15 cellular contexts compared by ENCODE assay signal in genomic region chr1:203695116-203695515, GRCh38.
A peak's percentile ranks its signal among the peaks of the same experiment; 100 is the strongest.
DNase-seq lines count a peak whose midpoint lies in the region; ATAC-seq and TF ChIP-seq lines count a peak whose summit lies in the region.
"Had no signal": no experiment of that assay in that cellular context is flagged by ENCODE, and none has a peak within 500 bp of the region (broad histone marks: within the 10 kb centered on the region; RNA-seq: fewer than 3 reads in every experiment).

No MANE protein-coding gene starts in this region.

- H3K4me1 ChIP-seq in gastroesophageal sphincter (peaks cover 28 to 87% (median 67%) of the 10 kb centered on the region in 3 donors), subcutaneous abdominal adipose tissue (ENCODE audit: control insufficient read depth in 5 of 5, insufficient read depth in 5 of 5, low read length in 5 of 5) (peaks cover 21 to 56% (median 49%) of the 10 kb centered on the region in 5 donors), PC-9 (replicated peaks; ENCODE audit: insufficient read depth) (peaks cover 17% of the 10 kb centered on the region), Caco-2 (peaks cover 14% of the 10 kb centered on the region)

- H3K9me3 ChIP-seq in gastroesophageal sphincter (no peaks in the 10 kb centered on the region), subcutaneous abdominal adipose tissue (ENCODE audit: control insufficient read depth in 5 of 5, low read length in 5 of 5) (peaks cover 0 to 3% (median 0%) of the 10 kb centered on the region in 5 donors), PC-9 (ENCODE audit: insufficient read depth, low read depth) (no peaks in the 10 kb centered on the region), Caco-2 (no peaks in the 10 kb centered on the region)

- H3K9me3 Mint-ChIP-seq in Caco-2 (ENCODE audit: unreplicated experiment), result no peaks in the 10 kb centered on the region

- H3K27ac Mint-ChIP-seq in Caco-2 (ENCODE audit: unreplicated experiment), result no peak overlapping the region

- WGBS in gastroesophageal sphincter (ENCODE audit: low coverage in 1 of 2), 2 donors, result 63% methylated on average over 1 of the region's 2 CpGs; no CpG with 5 or more reads in 1 of the 2 donors

- ATAC-seq in gastroesophageal sphincter, result no peak
- ATAC-seq in HG02840 (IDR thresholded peaks at IDR 0.05; ENCODE audit: low FRiP score, unreplicated experiment), result no peak
- ATAC-seq: HCT116, PC-3 had no signal

- H3K4me2 ChIP-seq in PC-9, result no peak overlapping the region

- no peak overlapping the region for H2AFZ ChIP-seq in PC-9

- intact Hi-C loops in PC-9 (cut with micrococcal nuclease; ENCODE audit: unreplicated experiment) (no loop called here), Caco-2 (cut with micrococcal nuclease; ENCODE audit: unreplicated experiment) (no loop called here)

- H3K79me2 ChIP-seq in PC-9 (ENCODE audit: low read depth), result 0 out of 2 replicates have a peak, but pooled peaks cover 4% of the 10 kb centered on the region

- BruUV-seq in PC-9 (replicated peaks; lab: Mats Ljungman, UMichigan) (no TSS peak), Caco-2 (replicated peaks; lab: Mats Ljungman, UMichigan) (no TSS peak)

- H3K36me3 Mint-ChIP-seq in Caco-2 (ENCODE audit: insufficient read depth, unreplicated experiment), result no peaks in the 10 kb centered on the region

- peak overlapping the region; percentile 14 to 52 (median 35) for H3K9ac ChIP-seq in subcutaneous abdominal adipose tissue (ENCODE audit: low read length in 5 of 5)

- H3K4me3 Mint-ChIP-seq in Caco-2 (ENCODE audit: unreplicated experiment), result no peak overlapping the region

- H3K27ac ChIP-seq in gastroesophageal sphincter (peak overlapping the region; percentile 51 to 89 (median 86)), subcutaneous abdominal adipose tissue (ENCODE audit: low read depth, low read length) (peak overlapping the region; percentile 93), PC-9 (no peak overlapping the region)

- no peak for TF ChIP-seq POLR2A in gastroesophageal sphincter (IDR thresholded peaks at IDR 0.05)

- no peaks in the 10 kb centered on the region for H3K9me2 ChIP-seq in PC-9 (ENCODE audit: insufficient read depth)

- TF ChIP-seq CTCF in gastroesophageal sphincter (IDR thresholded peaks at IDR 0.05) (no peak), PC-9 (conservative IDR thresholded peaks at IDR 0.05) (no peak), Caco-2 (IDR thresholded peaks at IDR 0.05; ENCODE audit: insufficient read depth in 1 of 2, low read depth in 1 of 2, low read length in 1 of 2, severe bottlenecking in 1 of 2, unreplicated experiment in 1 of 2) (no peak)

- DNase-seq in NCI-H2107 treated with DMSO at 0.1 percent for 48 hours (lab: John Stamatoyannopoulos, UW; ENCODE audit: unreplicated experiment), result peak; percentile 39
- no peak for DNase-seq in NCI-H2107 (lab: John Stamatoyannopoulos, UW)
- peak; percentile 77 for DNase-seq in NCI-H69 (lab: John Stamatoyannopoulos, UW)
- no peak for DNase-seq in PC-9
- no peak for DNase-seq in Caco-2
- DNase-seq: 8988T; activated CD8-positive, alpha-beta memory T cell treated with anti-CD3 and anti-CD28 coated beads, Interleukin-2, amount 50 U/mL, for 4 hours; KBM-7; NCI-H2081; PC-3; T-helper 9 cell had no signal

- POLR2A ChIA-PET in PC-9 (lab: Charles Lee; ENCODE audit: unreplicated experiment), result no interaction called here
- POLR2A ChIA-PET in Caco-2 (lab: Charles Lee), result no interaction called here

- H3K36me3 ChIP-seq in gastroesophageal sphincter (peaks cover 0 to 25% of the 10 kb centered on the region in 2 donors), subcutaneous abdominal adipose tissue (ENCODE audit: control insufficient read depth in 5 of 5, insufficient read depth in 5 of 5, low read length in 5 of 5) (peaks cover 4 to 46% (median 33%) of the 10 kb centered on the region in 5 donors), PC-9 (ENCODE audit: low read depth) (peaks cover 15% of the 10 kb centered on the region), Caco-2 (ENCODE audit: control insufficient read depth, insufficient read depth, low read length) (no peaks in the 10 kb centered on the region)

- peaks cover 7% of the 10 kb centered on the region for H3K4me1 Mint-ChIP-seq in Caco-2 (ENCODE audit: low read depth, unreplicated experiment)

- H3K27me3 Mint-ChIP-seq in Caco-2 (ENCODE audit: insufficient read depth, unreplicated experiment), result no peaks in the 10 kb centered on the region

- CTCF ChIA-PET in PC-9 (lab: Charles Lee) (no interaction called here), Caco-2 (lab: Charles Lee) (no interaction called here)

- H4K20me1 ChIP-seq in PC-9 (ENCODE audit: insufficient read depth), result no peaks in the 10 kb centered on the region

- H3F3A ChIP-seq in PC-9 (ENCODE audit: insufficient read depth, low read depth), result peaks cover 16% of the 10 kb centered on the region; the same call in 1 of the 2 replicates

- H3K27me3 ChIP-seq in gastroesophageal sphincter, result no peaks in the 10 kb centered on the region
- H3K27me3 ChIP-seq in subcutaneous abdominal adipose tissue (ENCODE audit: control insufficient read depth in 5 of 5, insufficient read depth in 4 of 5, low read length in 5 of 5), result peaks cover 0 to 5% (median 0%) of the 10 kb centered on the region in 5 donors
- H3K27me3 ChIP-seq in PC-9 (ENCODE audit: insufficient read depth, low read depth), result no peaks in the 10 kb centered on the region
- H3K27me3 ChIP-seq in Caco-2 (replicated peaks; ENCODE audit: control insufficient read depth, insufficient read depth, low read length), result no peaks in the 10 kb centered on the region

- no peak for TF ChIP-seq EP300 in gastroesophageal sphincter (IDR thresholded peaks at IDR 0.05)

- H3K4me3 ChIP-seq in gastroesophageal sphincter (no peak overlapping the region), subcutaneous abdominal adipose tissue (ENCODE audit: low read depth in 1 of 5, low read length in 5 of 5) (no peak overlapping the region), PC-9 (no peak overlapping the region), Caco-2 (ENCODE audit: low read depth, low read length) (no peak overlapping the region)

Comparison
In these comparisons a context has a peak if more than half of its experiments do, and no peak if none do; other contexts are left out.
1. DNase-seq: peak in NCI-H2107 treated with DMSO at 0.1 percent for 48 hours (single experiment) and NCI-H69 (single experiment); none in NCI-H2107 (single experiment), PC-9 (0 of 2) and Caco-2 (0 of 2).